In the genomic region with DNA sequence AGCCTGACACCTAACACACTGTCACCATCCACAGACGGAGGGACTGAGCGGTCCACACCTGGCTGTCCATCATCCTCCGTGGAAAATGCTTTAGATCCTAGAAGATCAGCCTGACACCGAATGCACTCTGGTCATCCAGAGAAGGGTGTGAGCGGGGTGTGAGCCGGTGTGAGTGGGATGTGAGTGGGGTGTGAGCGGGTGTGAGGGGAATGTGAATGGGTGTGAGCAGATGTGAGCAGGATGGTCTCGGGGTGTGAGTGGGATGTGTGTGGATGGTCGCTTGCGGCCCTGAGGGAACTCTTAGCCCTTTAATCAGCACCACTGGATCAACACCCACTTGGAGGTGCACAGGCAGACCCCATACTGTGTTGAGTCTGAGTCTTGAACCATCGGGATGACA, we compare ENCODE assay signal across 1 cellular context.
TF ChIP-seq lines count a peak whose summit lies in the region.

No MANE protein-coding gene starts in this region.

TF ChIP-seq in HEK293, 187 proteins besides CTCF, POLR2A, EP300 and RAD21:
- TF ChIP-seq ZFHX2 (tag by site-specific recombination; conservative IDR thresholded peaks at IDR 0.05) (peak; percentile 59), EGR2 (tag by site-specific recombination; IDR thresholded peaks at IDR 0.05; ENCODE audit: low read depth) (peak; percentile 88)
- TF ChIP-seq, protein P1, sequence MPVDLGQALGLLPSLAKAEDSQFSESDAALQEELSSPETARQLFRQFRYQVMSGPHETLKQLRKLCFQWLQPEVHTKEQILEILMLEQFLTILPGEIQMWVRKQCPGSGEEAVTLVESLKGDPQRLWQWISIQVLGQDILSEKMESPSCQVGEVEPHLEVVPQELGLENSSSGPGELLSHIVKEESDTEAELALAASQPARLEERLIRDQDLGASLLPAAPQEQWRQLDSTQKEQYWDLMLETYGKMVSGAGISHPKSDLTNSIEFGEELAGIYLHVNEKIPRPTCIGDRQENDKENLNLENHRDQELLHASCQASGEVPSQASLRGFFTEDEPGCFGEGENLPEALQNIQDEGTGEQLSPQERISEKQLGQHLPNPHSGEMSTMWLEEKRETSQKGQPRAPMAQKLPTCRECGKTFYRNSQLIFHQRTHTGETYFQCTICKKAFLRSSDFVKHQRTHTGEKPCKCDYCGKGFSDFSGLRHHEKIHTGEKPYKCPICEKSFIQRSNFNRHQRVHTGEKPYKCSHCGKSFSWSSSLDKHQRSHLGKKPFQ (tag by site-specific recombination; IDR thresholded peaks at IDR 0.05), result peak; percentile 87
